8 cellular contexts compared by ENCODE assay signal in genomic region chr6:53171605-53172467, GRCh38. TPM values are rescaled to one million over a fixed set of nuclear protein-coding genes. Genes with fewer than 3 reads are reported as not detected.
DNase-seq lines count a peak whose midpoint lies in the region; ATAC-seq and TF ChIP-seq lines count a peak whose summit lies in the region.

No MANE protein-coding gene starts in this region.

- peak; percentile 100 for TF ChIP-seq CTCF in BE2C (IDR thresholded peaks at IDR 0.05; ENCODE audit: low read depth, low read length)
- TF ChIP-seq CTCF in choroid plexus epithelial cell (conservative IDR thresholded peaks at IDR 0.05; ENCODE audit: low read depth, low read length), result peak; percentile 100

- H3K27me3 ChIP-seq in BE2C, result no peaks in the 10 kb centered on the region

- no peaks in the 10 kb centered on the region for H3K9me3 ChIP-seq in BE2C

- H3K36me3 ChIP-seq in BE2C, result no peaks in the 10 kb centered on the region

- ATAC-seq in GM19023 (IDR thresholded peaks at IDR 0.05; ENCODE audit: unreplicated experiment), result peak; percentile 77
- ATAC-seq in HG03196 (IDR thresholded peaks at IDR 0.05; ENCODE audit: unreplicated experiment), result peak; percentile 86
- peak; percentile 100 for ATAC-seq in left lobe of liver

- H3K4me1 ChIP-seq in BE2C, result no peaks in the 10 kb centered on the region

- peak; percentile 89 for DNase-seq in BE2C
- peak; percentile 63 to 77 for DNase-seq in NCI-H524 (lab: John Stamatoyannopoulos, UW)
- DNase-seq in activated CD4-positive, alpha-beta T cell treated with anti-CD3 and anti-CD28 coated beads for 4 hours, result peak; percentile 86 to 93
- peak; percentile 89 for DNase-seq in choroid plexus epithelial cell (ENCODE audit: low read depth)
- DNase-seq in left lobe of liver (ENCODE audit: low spot score), result peak; percentile 89
- DNase-seq in stimulated activated CD4-positive, alpha-beta T cell treated with anti-CD3 and anti-CD28 coated beads, Interleukin-4, amount 100 ng/mL, for 48 hours (ENCODE audit: low read depth in 2 of 2), result peak; percentile 84 to 90

- H3K4me3 ChIP-seq in BE2C (ENCODE audit: low read depth, low read length), result no peak overlapping the region
- H3K4me3 ChIP-seq in choroid plexus epithelial cell (ENCODE audit: low read depth, low read length), result no peak overlapping the region

RNA-seq across cellular contexts. Expression of gene GCM1, which starts 23.2 kb away (rescaled TPM):
- polyA plus RNA-seq in BE2C (2012; ENCODE audit: insufficient read depth, insufficient read length, low read depth), result 0.22 TPM
- not detected for total RNA-seq in left lobe of liver
